In the genomic region with DNA sequence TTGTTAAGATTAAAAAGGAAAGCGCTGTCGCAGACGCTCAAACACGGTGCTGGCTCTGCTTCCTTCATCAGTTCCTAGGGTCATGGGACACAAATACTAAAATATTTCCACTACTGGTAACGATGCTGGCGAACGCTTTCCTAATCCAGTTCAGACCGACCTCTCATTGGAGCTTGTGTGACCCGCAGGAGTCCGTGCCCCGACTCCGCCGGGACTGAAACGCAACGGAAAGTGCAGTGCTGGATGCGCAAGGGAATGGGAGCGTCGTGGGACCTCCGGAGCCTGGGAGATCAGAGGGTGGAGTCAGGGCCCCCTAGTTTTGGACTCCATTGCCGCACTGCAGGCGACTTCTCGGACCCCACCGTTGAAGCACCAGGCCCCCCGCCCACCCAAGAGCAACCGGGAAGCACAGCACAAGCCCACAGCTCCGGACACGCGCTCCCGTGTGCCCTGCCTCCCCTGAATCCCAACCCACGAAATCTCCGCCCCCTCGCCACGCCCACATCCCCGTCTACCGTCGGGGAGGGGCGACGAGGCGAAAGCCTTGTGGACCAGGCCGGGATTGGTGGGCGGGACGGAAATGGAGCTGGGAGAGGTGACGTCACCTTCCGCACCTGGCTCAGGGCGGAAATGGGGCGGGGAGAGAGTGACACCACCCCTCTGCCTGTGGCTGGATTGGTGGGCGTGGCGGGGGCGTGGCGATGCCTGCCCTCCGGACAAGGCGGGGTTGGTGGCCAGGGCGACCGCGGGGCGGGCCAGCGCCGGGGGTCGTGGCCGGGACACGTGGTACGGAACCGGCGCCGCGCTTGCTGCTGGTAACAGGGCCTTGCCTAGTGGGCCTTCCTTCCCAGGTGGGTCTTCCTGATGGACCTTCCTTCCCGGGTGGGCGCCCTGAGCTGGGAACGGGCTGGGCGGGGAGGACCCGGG, we compare ENCODE assay signal across 8 cellular contexts. TPM values are rescaled to one million over a fixed set of nuclear protein-coding genes. Genes with fewer than 3 reads are reported as not detected.
DNase-seq lines count a peak whose midpoint lies in the region; ATAC-seq and TF ChIP-seq lines count a peak whose summit lies in the region.

Gene CNDP2 (plus strand): TSS at position 783 of the 927 bp plus-strand sequence. CDS start 3,611 bp downstream, outside the sequence.

- DNase-seq in AG08396 (ENCODE audit: low spot score) (peak; percentile 99), NCI-H345 treated with DMSO at 0.1 percent for 48 hours (lab: John Stamatoyannopoulos, UW; ENCODE audit: unreplicated experiment) (peak; percentile 93), inferior parietal cortex (ENCODE audit: extremely low spot score) (peak; percentile 98), spleen (peak; percentile 100)
- DNase-seq in activated CD4-positive, CD25-positive, alpha-beta regulatory T cell (lab: John Stamatoyannopoulos, UW): peak; percentile 94 to 99 (median 96)
- DNase-seq in central memory CD4-positive, alpha-beta T cell: peak; percentile 97

- peak within 1 kb of the TSS; percentile 77 to 93 (median 90) for H3K4me3 ChIP-seq in spleen

- intact Hi-C loops in spleen (cut with DNase I; ENCODE audit: low total_unique reads): loop anchor here (10.0 kb wide), 1 partner anchor 59 kb away; no protein-coding TSS in a partner anchor

- peak in 2 of 3 donors; percentile 48 to 69 for TF ChIP-seq POLR2A in spleen (IDR thresholded peaks at IDR 0.05)

- TF ChIP-seq CTCF in spleen (IDR thresholded peaks at IDR 0.05 in 8 of 11, conservative IDR thresholded peaks at IDR 0.05 in 3 of 11): peak in 2 of 11 experiments; percentile 2 to 26

- H3K27ac ChIP-seq in spleen: peak within 1 kb of the TSS; percentile 86 to 97 (median 94)

- H3K36me3 ChIP-seq in spleen: peaks cover 0 to 1% (median 0%) of the 10 kb centered on the region in 6 donors

- no peaks in the 10 kb centered on the region for H3K27me3 ChIP-seq in spleen (replicated peaks in 1 of 7)

- H3K4me1 ChIP-seq in spleen: peaks cover 22 to 54% (median 45%) of the 10 kb centered on the region in 6 donors

- H3K9me3 ChIP-seq in spleen: peaks cover 0 to 7% (median 2%) of the 10 kb centered on the region in 8 donors

- 0 to 1% (median 0%) methylated on average over 53 to 71 of the region's 71 CpGs for WGBS in spleen, 5 donors

- ATAC-seq in GM19023 (IDR thresholded peaks at IDR 0.05; ENCODE audit: unreplicated experiment) (peak; percentile 77), HG03280 (IDR thresholded peaks at IDR 0.05; ENCODE audit: unreplicated experiment) (peak; percentile 73)

RNA-seq across cellular contexts. Expression of gene CNDP2, which starts in this region (rescaled TPM):
- 100 to 1,000 TPM; 219 to 310 (median 291) TPM for total RNA-seq in spleen
- polyA plus RNA-seq in spleen: 100 to 1,000 TPM; 102 to 168 (median 123) TPM

Comparison
In these comparisons a context has a peak if more than half of its experiments do, and no peak if none do; other contexts are left out.
1. Peak in every context shown above with its lines: DNase-seq, ATAC-seq, H3K4me3 ChIP-seq and H3K27ac ChIP-seq.